Comparison of ENCODE assay signal across 20 cellular contexts in genomic region chr7:147803151-147803550, GRCh38.
DNase-seq lines count a peak whose midpoint lies in the region; ATAC-seq, FAIRE-seq and TF ChIP-seq lines count a peak whose summit lies in the region.
"Had no signal": no experiment of that assay in that cellular context is flagged by ENCODE, and none has a peak within 500 bp of the region (broad histone marks: within the 10 kb centered on the region; RNA-seq: fewer than 3 reads in every experiment).

No MANE protein-coding gene starts in this region.

- no peaks in the 10 kb centered on the region for H3K27me3 ChIP-seq in neural cell (ENCODE audit: insufficient read depth, low read depth, low read length)
- H3K27me3 ChIP-seq in small intestine (ENCODE audit: control insufficient read depth in 2 of 2, insufficient read depth in 2 of 2, low read length in 2 of 2), result no peaks in the 10 kb centered on the region
- H3K27me3 ChIP-seq: BLaER1 had no signal

- ATAC-seq in GM21515 (IDR thresholded peaks at IDR 0.05; ENCODE audit: unreplicated experiment), result no peak
- ATAC-seq: A549, GM12878 had no signal

- H3K27ac ChIP-seq in neural cell (ENCODE audit: low read length) (peak overlapping the region; percentile 33), small intestine (ENCODE audit: low read depth in 1 of 2, low read length in 1 of 2) (no peak overlapping the region)
- H3K27ac ChIP-seq: 22Rv1, A549, BLaER1 had no signal

- peaks cover 16% of the 10 kb centered on the region for H3K4me1 Mint-ChIP-seq in glutamatergic neuron (ENCODE audit: low read depth, unreplicated experiment)
- H3K4me1 Mint-ChIP-seq in activated CD4-positive, alpha-beta T cell treated with anti-CD3 and anti-CD28 coated beads, Interleukin-2, amount 10 ng/mL, durations not matched to agents 7 days and 5 days, result no peaks in the 10 kb centered on the region
- H3K4me1 Mint-ChIP-seq: CD14-positive monocyte; CD4-positive, alpha-beta memory T cell; H9 had no signal

- H3K9ac ChIP-seq in neural cell (ENCODE audit: low read length), result no peak overlapping the region
- H3K9ac ChIP-seq: BLaER1 had no signal

- H3K27me3 Mint-ChIP-seq in glutamatergic neuron (ENCODE audit: unreplicated experiment), result peaks cover 6% of the 10 kb centered on the region
- no peaks in the 10 kb centered on the region for H3K27me3 Mint-ChIP-seq in activated CD4-positive, alpha-beta T cell treated with anti-CD3 and anti-CD28 coated beads, Interleukin-2, amount 10 ng/mL, durations not matched to agents 7 days and 5 days
- H3K27me3 Mint-ChIP-seq: CD4-positive, alpha-beta memory T cell had no signal

- POLR2A ChIA-PET in activated CD4-positive, alpha-beta T cell treated with anti-CD3 and anti-CD28 coated beads, Interleukin-2, amount 10 ng/mL, durations not matched to agents 7 days and 5 days (lab: Charles Lee), result no interaction called here

- H3K27ac Mint-ChIP-seq in glutamatergic neuron (ENCODE audit: unreplicated experiment), result peak overlapping the region; percentile 68
- H3K27ac Mint-ChIP-seq in activated CD4-positive, alpha-beta T cell treated with anti-CD3 and anti-CD28 coated beads, Interleukin-2, amount 10 ng/mL, durations not matched to agents 7 days and 5 days, result no peak overlapping the region
- H3K27ac Mint-ChIP-seq: CD14-positive monocyte; CD4-positive, alpha-beta memory T cell; H9 had no signal

- H4K20me1 ChIP-seq in neural cell (ENCODE audit: insufficient read depth), result no peaks in the 10 kb centered on the region
- H4K20me1 ChIP-seq: BLaER1 had no signal

- no peaks in the 10 kb centered on the region for H3K79me2 ChIP-seq in neural cell (replicated peaks; ENCODE audit: insufficient read depth, low read length)

- no peak for FAIRE-seq in small intestine (lab: Jason Lieb, UNC)
- FAIRE-seq: A549, GM12878, H1 had no signal

- H3K36me3 Mint-ChIP-seq in glutamatergic neuron (ENCODE audit: unreplicated experiment), result no peaks in the 10 kb centered on the region
- H3K36me3 Mint-ChIP-seq in activated CD4-positive, alpha-beta T cell treated with anti-CD3 and anti-CD28 coated beads, Interleukin-2, amount 10 ng/mL, durations not matched to agents 7 days and 5 days (ENCODE audit: low read depth), result no peaks in the 10 kb centered on the region
- H3K36me3 Mint-ChIP-seq: CD14-positive monocyte; CD4-positive, alpha-beta memory T cell had no signal

- H2AFZ ChIP-seq in neural cell (ENCODE audit: low read depth, low read length), result no peak overlapping the region

- H3F3A ChIP-seq in neural cell (ENCODE audit: insufficient read depth, low read length, poor library complexity, severe bottlenecking), result peaks cover 5% of the 10 kb centered on the region

- no peaks in the 10 kb centered on the region for H3K9me2 ChIP-seq in neural cell (ENCODE audit: insufficient read depth, low read length)

- no peaks in the 10 kb centered on the region for H3K4me1 ChIP-seq in small intestine (ENCODE audit: control insufficient read depth in 2 of 2, insufficient read depth in 1 of 2, low read depth in 1 of 2, low read length in 1 of 2)
- H3K4me1 ChIP-seq: A549, BLaER1 had no signal

- no peak overlapping the region for H3K4me3 Mint-ChIP-seq in glutamatergic neuron (ENCODE audit: unreplicated experiment)
- no peak overlapping the region for H3K4me3 Mint-ChIP-seq in activated CD4-positive, alpha-beta T cell treated with anti-CD3 and anti-CD28 coated beads, Interleukin-2, amount 10 ng/mL, durations not matched to agents 7 days and 5 days
- H3K4me3 Mint-ChIP-seq: CD14-positive monocyte; CD4-positive, alpha-beta memory T cell; H9 had no signal

- peaks cover 3% of the 10 kb centered on the region for H3K9me3 ChIP-seq in neural cell (ENCODE audit: low read length)
- peaks cover 1% of the 10 kb centered on the region for H3K9me3 ChIP-seq in small intestine (ENCODE audit: control insufficient read depth, low read depth)
- H3K9me3 ChIP-seq: A549, BLaER1 had no signal

- DNase-seq in NCI-H146 (lab: John Stamatoyannopoulos, UW) (peak; percentile 40), NCI-H146 treated with DMSO at 0.1 percent for 48 hours (lab: John Stamatoyannopoulos, UW; ENCODE audit: unreplicated experiment) (no peak), glutamatergic neuron (no peak), small intestine (no peak)
- no peak for DNase-seq in activated CD4-positive, alpha-beta T cell treated with anti-CD3 and anti-CD28 coated beads, Interleukin-2, amount 10 ng/mL, durations not matched to agents 7 days and 5 days
- DNase-seq: AML-193; Calu3; CD4-positive, alpha-beta memory T cell; DMS53; DND-41; EL; H9 had no signal

- CTCF ChIA-PET in activated CD4-positive, alpha-beta T cell treated with anti-CD3 and anti-CD28 coated beads, Interleukin-2, amount 10 ng/mL, durations not matched to agents 7 days and 5 days (lab: Charles Lee), result no interaction called here

- WGBS in small intestine, 3 donors, result 81 to 90% (median 89%) methylated on average over 3 of the region's 3 CpGs

- H3K36me3 ChIP-seq in neural cell (ENCODE audit: insufficient read depth, low read length) (no peaks in the 10 kb centered on the region), small intestine (ENCODE audit: control insufficient read depth in 2 of 2, insufficient read depth in 2 of 2, low read length in 2 of 2) (no peaks in the 10 kb centered on the region)
- H3K36me3 ChIP-seq: BLaER1 had no signal

- no peak for TF ChIP-seq EP300 in neural cell (conservative IDR thresholded peaks at IDR 0.05; ENCODE audit: poor library complexity, severe bottlenecking)

- no peak overlapping the region for H3K4me2 ChIP-seq in neural cell (ENCODE audit: low read length)
- H3K4me2 ChIP-seq: A549, BLaER1 had no signal

- no peak for TF ChIP-seq RAD21 in neural cell (conservative IDR thresholded peaks at IDR 0.05)

- H3K4me3 ChIP-seq in neural cell (ENCODE audit: low read length), result no peak overlapping the region
- H3K4me3 ChIP-seq in small intestine (ENCODE audit: low read depth in 1 of 2, low read length in 2 of 2), result no peak overlapping the region
- H3K4me3 ChIP-seq: A549, BLaER1, GM12878 had no signal

- TF ChIP-seq CTCF in glutamatergic neuron (IDR thresholded peaks at IDR 0.05; ENCODE audit: partially characterized antibody, unreplicated experiment) (no peak), neural cell (IDR thresholded peaks at IDR 0.05; ENCODE audit: poor library complexity, severe bottlenecking) (no peak)

- peaks cover 6% of the 10 kb centered on the region for H3K9me3 Mint-ChIP-seq in glutamatergic neuron (ENCODE audit: unreplicated experiment)
- H3K9me3 Mint-ChIP-seq in activated CD4-positive, alpha-beta T cell treated with anti-CD3 and anti-CD28 coated beads, Interleukin-2, amount 10 ng/mL, durations not matched to agents 7 days and 5 days, result no peaks in the 10 kb centered on the region

TF ChIP-seq in neural cell, 6 proteins besides CTCF, POLR2A, EP300 and RAD21:
- TF ChIP-seq, protein P1, sequence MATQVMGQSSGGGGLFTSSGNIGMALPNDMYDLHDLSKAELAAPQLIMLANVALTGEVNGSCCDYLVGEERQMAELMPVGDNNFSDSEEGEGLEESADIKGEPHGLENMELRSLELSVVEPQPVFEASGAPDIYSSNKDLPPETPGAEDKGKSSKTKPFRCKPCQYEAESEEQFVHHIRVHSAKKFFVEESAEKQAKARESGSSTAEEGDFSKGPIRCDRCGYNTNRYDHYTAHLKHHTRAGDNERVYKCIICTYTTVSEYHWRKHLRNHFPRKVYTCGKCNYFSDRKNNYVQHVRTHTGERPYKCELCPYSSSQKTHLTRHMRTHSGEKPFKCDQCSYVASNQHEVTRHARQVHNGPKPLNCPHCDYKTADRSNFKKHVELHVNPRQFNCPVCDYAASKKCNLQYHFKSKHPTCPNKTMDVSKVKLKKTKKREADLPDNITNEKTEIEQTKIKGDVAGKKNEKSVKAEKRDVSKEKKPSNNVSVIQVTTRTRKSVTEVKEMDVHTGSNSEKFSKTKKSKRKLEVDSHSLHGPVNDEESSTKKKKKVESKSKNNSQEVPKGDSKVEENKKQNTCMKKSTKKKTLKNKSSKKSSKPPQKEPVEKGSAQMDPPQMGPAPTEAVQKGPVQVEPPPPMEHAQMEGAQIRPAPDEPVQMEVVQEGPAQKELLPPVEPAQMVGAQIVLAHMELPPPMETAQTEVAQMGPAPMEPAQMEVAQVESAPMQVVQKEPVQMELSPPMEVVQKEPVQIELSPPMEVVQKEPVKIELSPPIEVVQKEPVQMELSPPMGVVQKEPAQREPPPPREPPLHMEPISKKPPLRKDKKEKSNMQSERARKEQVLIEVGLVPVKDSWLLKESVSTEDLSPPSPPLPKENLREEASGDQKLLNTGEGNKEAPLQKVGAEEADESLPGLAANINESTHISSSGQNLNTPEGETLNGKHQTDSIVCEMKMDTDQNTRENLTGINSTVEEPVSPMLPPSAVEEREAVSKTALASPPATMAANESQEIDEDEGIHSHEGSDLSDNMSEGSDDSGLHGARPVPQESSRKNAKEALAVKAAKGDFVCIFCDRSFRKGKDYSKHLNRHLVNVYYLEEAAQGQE (IDR thresholded peaks at IDR 0.05; ENCODE audit: borderline replicate concordance), result no peak
- TF ChIP-seq POLR2AphosphoS5 (IDR thresholded peaks at IDR 0.05) (no peak), EZH2 (IDR thresholded peaks at IDR 0.05; ENCODE audit: borderline replicate concordance, insufficient read depth, low read length, poor library complexity, severe bottlenecking) (no peak), MXI1 (conservative IDR thresholded peaks at IDR 0.05; ENCODE audit: poor library complexity, severe bottlenecking) (no peak), SMC3 (conservative IDR thresholded peaks at IDR 0.05; ENCODE audit: poor library complexity) (no peak), TAF1 (IDR thresholded peaks at IDR 0.05; ENCODE audit: low read depth) (no peak)
